ENCODE assay signal across 9 cellular contexts in genomic region chr17:48215583-48216139, GRCh38.
A peak's percentile ranks its signal among the peaks of the same experiment; 100 is the strongest.
DNase-seq lines count a peak whose midpoint lies in the region; ATAC-seq, FAIRE-seq and TF ChIP-seq lines count a peak whose summit lies in the region.
"Had no signal": no experiment of that assay in that cellular context is flagged by ENCODE, and none has a peak within 500 bp of the region (broad histone marks: within the 10 kb centered on the region; RNA-seq: fewer than 3 reads in every experiment).

No MANE protein-coding gene starts in this region.

- CTCF ChIA-PET in Caco-2 (lab: Charles Lee) = interaction anchor here (0.5 to 3.3 kb wide), 47 partner anchors 9 to 669 kb away, joined by 3 to 50 read pairs (median 5); partner anchors contain the start of gene CDK5RAP3

- no peaks in the 10 kb centered on the region for H3K27me3 Mint-ChIP-seq in Caco-2 (ENCODE audit: insufficient read depth, unreplicated experiment)

- no peak overlapping the region for H3K27ac Mint-ChIP-seq in Caco-2 (ENCODE audit: unreplicated experiment)

- H3K27ac ChIP-seq in spleen = no peak overlapping the region

- intact Hi-C loops in Caco-2 (cut with micrococcal nuclease; ENCODE audit: unreplicated experiment) = loop anchor here (1.0 to 2.0 kb wide), 8 partner anchors 29 to 403 kb away; no protein-coding TSS in a partner anchor
- intact Hi-C loops in spleen (cut with DNase I; ENCODE audit: low total_unique reads) = no loop called here

- H3K36me3 ChIP-seq in Caco-2 (ENCODE audit: control insufficient read depth, insufficient read depth, low read length) (no peaks in the 10 kb centered on the region), spleen (peaks cover 0 to 3% (median 0%) of the 10 kb centered on the region in 6 donors)

- BruUV-seq in Caco-2 (replicated peaks; lab: Mats Ljungman, UMichigan) = no TSS peak

- no peaks in the 10 kb centered on the region for H3K9me3 Mint-ChIP-seq in Caco-2 (ENCODE audit: unreplicated experiment)
- H3K9me3 Mint-ChIP-seq: IgD-negative memory B cell had no signal

- no peaks in the 10 kb centered on the region for H3K36me3 Mint-ChIP-seq in Caco-2 (ENCODE audit: insufficient read depth, unreplicated experiment)
- H3K36me3 Mint-ChIP-seq: IgD-negative memory B cell had no signal

- DNase-seq in Caco-2 (peak; percentile 79 to 86), HTR-8/SVneo (ENCODE audit: insufficient read length, low spot score) (peak; percentile 76), RKO (ENCODE audit: low spot score) (peak; percentile 29), fibroblast of peridontal ligament (ENCODE audit: extremely low read depth) (peak; percentile 25), superior temporal gyrus (ENCODE audit: extremely low spot score) (peak; percentile 13), spleen (no peak)
- DNase-seq in stimulated activated CD4-positive, alpha-beta T cell treated with anti-CD3 and anti-CD28 coated beads, Interleukin-1b, Interleukin-23, amount 100 ng/mL, for 48 hours = no peak

- H3K27me3 ChIP-seq in Caco-2 (replicated peaks; ENCODE audit: control insufficient read depth, insufficient read depth, low read length) (no peaks in the 10 kb centered on the region), spleen (replicated peaks in 1 of 7) (no peaks in the 10 kb centered on the region)

- H3K4me1 ChIP-seq in Caco-2 (peaks cover 9% of the 10 kb centered on the region; the same call in 1 of the 2 replicates), spleen (no peaks in the 10 kb centered on the region)

- ATAC-seq in GM18520 (IDR thresholded peaks at IDR 0.05; ENCODE audit: unreplicated experiment) = no peak

- no peak for TF ChIP-seq POLR2A in spleen (IDR thresholded peaks at IDR 0.05)

- FAIRE-seq in HTR-8/SVneo (lab: Jason Lieb, UNC) = peak; percentile 82

- H3K4me1 Mint-ChIP-seq in Caco-2 (ENCODE audit: low read depth, unreplicated experiment) = peaks cover 5% of the 10 kb centered on the region
- H3K4me1 Mint-ChIP-seq: IgD-negative memory B cell had no signal

- H3K4me3 ChIP-seq in Caco-2 (ENCODE audit: low read depth, low read length) (no peak overlapping the region), spleen (no peak overlapping the region)

- TF ChIP-seq CTCF in Caco-2 (IDR thresholded peaks at IDR 0.05; ENCODE audit: insufficient read depth in 1 of 2, low read depth in 1 of 2, low read length in 1 of 2, severe bottlenecking in 1 of 2, unreplicated experiment in 1 of 2) (peak; percentile 97 to 98), spleen (IDR thresholded peaks at IDR 0.05 in 8 of 11, conservative IDR thresholded peaks at IDR 0.05 in 3 of 11) (peak in 4 of 11 experiments; percentile 10 to 39 (median 22))

- no peak overlapping the region for H3K4me3 Mint-ChIP-seq in Caco-2 (ENCODE audit: unreplicated experiment)
- H3K4me3 Mint-ChIP-seq: IgD-negative memory B cell had no signal

- 10 to 46% (median 15%) methylated on average over 1 of the region's 1 CpG for WGBS in spleen, 5 donors

- H3K9me3 ChIP-seq in Caco-2 (no peaks in the 10 kb centered on the region), spleen (no peaks in the 10 kb centered on the region)

- POLR2A ChIA-PET in Caco-2 (lab: Charles Lee) = interaction anchor here (0.6 to 0.9 kb wide), 2 partner anchors 28 to 195 kb away, joined by 4 read pairs; no protein-coding TSS in a partner anchor

Comparison
In these comparisons a context has a peak if more than half of its experiments do, and no peak if none do; other contexts are left out.
1. DNase-seq: peak in Caco-2 (2 of 2), HTR-8/SVneo (single experiment), RKO (single experiment), fibroblast of peridontal ligament (single experiment) and superior temporal gyrus (single experiment); none in stimulated activated CD4-positive, alpha-beta T cell treated with anti-CD3 and anti-CD28 coated beads, Interleukin-1b, Interleukin-23, amount 100 ng/mL, for 48 hours (single experiment) and spleen (single experiment).